Comparison of ENCODE assay signal across 9 cellular contexts in genomic region chr6:13454286-13455221, GRCh38. TPM values are rescaled to one million over a fixed set of nuclear protein-coding genes. Genes with fewer than 3 reads are reported as not detected.
DNase-seq lines count a peak whose midpoint lies in the region; ATAC-seq and TF ChIP-seq lines count a peak whose summit lies in the region.
"Had no signal": no experiment of that assay in that cellular context is flagged by ENCODE, and none has a peak within 500 bp of the region (broad histone marks: within the 10 kb centered on the region; RNA-seq: fewer than 3 reads in every experiment).

No MANE protein-coding gene starts in this region.

- no peaks in the 10 kb centered on the region for H3K9me3 Mint-ChIP-seq in central memory CD8-positive, alpha-beta T cell
- H3K9me3 Mint-ChIP-seq in memory B cell, result no peaks in the 10 kb centered on the region

- WGBS in ovary, 3 donors, result 63 to 74% (median 72%) methylated on average over 11 of the region's 11 CpGs

- no peaks in the 10 kb centered on the region for H3K27me3 ChIP-seq in ovary

- ATAC-seq in HG03354 (IDR thresholded peaks at IDR 0.05; ENCODE audit: poor library complexity, severe bottlenecking, unreplicated experiment) (peak; percentile 66), memory B cell (ENCODE audit: low read depth) (peak; percentile 77), HG02970 (IDR thresholded peaks at IDR 0.05; ENCODE audit: low FRiP score, unreplicated experiment) (no peak)
- ATAC-seq in activated CD4-positive, CD25-positive, alpha-beta regulatory T cell treated with anti-CD3 and anti-CD28 coated beads, Interleukin-2, amount 50 U/mL, for 24 hours, result peak; percentile 69 to 70
- peak; percentile 86 for ATAC-seq in central memory CD8-positive, alpha-beta T cell (replicated peaks; ENCODE audit: extremely low read depth, poor library complexity, severe bottlenecking)

- no peak for TF ChIP-seq EP300 in ovary (IDR thresholded peaks at IDR 0.05)

- peak; percentile 58 for TF ChIP-seq CTCF in GM10266 (IDR thresholded peaks at IDR 0.05; ENCODE audit: control insufficient read depth, insufficient read depth, low read depth, missing control alignments)
- no peak for TF ChIP-seq CTCF in ovary (IDR thresholded peaks at IDR 0.05)

- peaks cover 6% of the 10 kb centered on the region for H3K36me3 Mint-ChIP-seq in central memory CD8-positive, alpha-beta T cell (ENCODE audit: insufficient read depth)
- H3K36me3 Mint-ChIP-seq in memory B cell, result peaks cover 16% of the 10 kb centered on the region

- H3K4me1 Mint-ChIP-seq in central memory CD8-positive, alpha-beta T cell, result peaks cover 40% of the 10 kb centered on the region
- peaks cover 33% of the 10 kb centered on the region for H3K4me1 Mint-ChIP-seq in memory B cell

- H3K36me3 ChIP-seq in ovary, result no peaks in the 10 kb centered on the region

- peak overlapping the region; percentile 66 for H3K4me3 Mint-ChIP-seq in central memory CD8-positive, alpha-beta T cell
- H3K4me3 Mint-ChIP-seq in memory B cell, result peak overlapping the region; percentile 54

- no peak overlapping the region for H3K27ac ChIP-seq in ovary
- H3K27ac ChIP-seq: KMS-11 had no signal

- H3K4me3 ChIP-seq in ovary, result no peak overlapping the region

- TF ChIP-seq POLR2A in ovary (IDR thresholded peaks at IDR 0.05), result no peak

- H3K9me3 ChIP-seq in ovary, result no peaks in the 10 kb centered on the region

- no peaks in the 10 kb centered on the region for H3K27me3 Mint-ChIP-seq in central memory CD8-positive, alpha-beta T cell
- H3K27me3 Mint-ChIP-seq in memory B cell, result no peaks in the 10 kb centered on the region

- no peak for DNase-seq in GM10266 (ENCODE audit: extremely low spot score)
- DNase-seq in central memory CD8-positive, alpha-beta T cell (ENCODE audit: low spot score in 2 of 2), result peak; percentile 24 to 67
- DNase-seq in memory B cell (ENCODE audit: low spot score in 2 of 2), result peak; percentile 24 to 26
- DNase-seq in stimulated activated CD8-positive, alpha-beta memory T cell treated with anti-CD3 and anti-CD28 coated beads, Interleukin-4, amount 100 ng/mL, for 4 hours (ENCODE audit: low read depth in 2 of 2, low spot score in 1 of 2), result peak; percentile 62 to 84
- DNase-seq in ovary, result no peak

- intact Hi-C loops in ovary (cut with DNase I), result no loop called here

- peak overlapping the region; percentile 88 for H3K27ac Mint-ChIP-seq in central memory CD8-positive, alpha-beta T cell (ENCODE audit: low read depth)
- H3K27ac Mint-ChIP-seq in memory B cell, result peak overlapping the region; percentile 79

- no peaks in the 10 kb centered on the region for H3K4me1 ChIP-seq in ovary (ENCODE audit: insufficient read depth)

RNA-seq across cellular contexts. Expression of gene GFOD1, which starts 32.8 kb away (rescaled TPM):
- total RNA-seq in ovary, result 1 to 10 TPM; 1.4 to 9.2 (median 3.7) TPM
- 1 to 10 TPM; 2.1 to 5.2 TPM for polyA plus RNA-seq in ovary

Comparison
In these comparisons a context has a peak if more than half of its experiments do, and no peak if none do; other contexts are left out.
1. DNase-seq: peak in central memory CD8-positive, alpha-beta T cell (2 of 2), memory B cell (2 of 2) and stimulated activated CD8-positive, alpha-beta memory T cell treated with anti-CD3 and anti-CD28 coated beads, Interleukin-4, amount 100 ng/mL, for 4 hours (2 of 2); none in GM10266 (single experiment) and ovary (0 of 5).